ENCODE assay signal across 20 cellular contexts in the genomic region with DNA sequence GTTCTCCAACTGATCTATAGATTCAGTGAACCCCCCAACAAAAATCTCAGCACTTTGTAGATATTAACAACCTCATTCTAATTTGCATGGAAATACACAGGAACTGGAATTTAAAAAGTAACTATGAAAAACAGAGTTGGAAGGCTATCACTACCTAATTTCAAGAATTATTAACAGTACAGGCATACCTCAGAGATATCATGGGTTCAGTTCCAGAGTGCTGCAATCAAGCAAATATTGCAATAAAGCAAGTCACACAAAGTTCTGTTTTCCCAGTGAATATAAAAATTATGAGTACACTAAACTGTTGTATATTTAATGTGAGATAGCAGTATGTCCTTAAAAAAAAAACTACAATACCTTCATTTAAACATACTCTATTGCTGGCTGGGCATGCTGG.
DNase-seq lines count a peak whose midpoint lies in the region; ATAC-seq and TF ChIP-seq lines count a peak whose summit lies in the region.
"Had no signal": no experiment of that assay in that cellular context is flagged by ENCODE, and none has a peak within 500 bp of the region (broad histone marks: within the 10 kb centered on the region; RNA-seq: fewer than 3 reads in every experiment).

No MANE protein-coding gene starts in this region.

- H3K18ac ChIP-seq in H9 (ENCODE audit: insufficient read length, low read depth, low read length), result no peak overlapping the region

- no peak overlapping the region for H4K91ac ChIP-seq in H9 (ENCODE audit: insufficient read length, low read depth, low read length)

- H4K20me1 ChIP-seq in OCI-LY7 (ENCODE audit: insufficient read depth, low read length) (peaks cover 16% of the 10 kb centered on the region; the same call in 1 of the 2 replicates), H9 (ENCODE audit: control insufficient read depth, insufficient read depth, insufficient read length) (no peaks in the 10 kb centered on the region)

- no peak overlapping the region for H3K14ac ChIP-seq in H9 (ENCODE audit: insufficient read depth, low read length)

- H3K56ac ChIP-seq in H9 (ENCODE audit: insufficient read length, low read depth, low read length), result no peak overlapping the region

- H3K27ac ChIP-seq in OCI-LY7 (ENCODE audit: low read depth, low read length, poor library complexity, severe bottlenecking) (no peak overlapping the region), H9 (ENCODE audit: insufficient read length, low read depth, low read length) (no peak overlapping the region)
- H3K27ac ChIP-seq: C4-2B, SJCRH30 had no signal

- H2BK20ac ChIP-seq in H9 (ENCODE audit: low read depth, low read length, poor library complexity, severe bottlenecking), result no peak overlapping the region

- no peak overlapping the region for H3K23ac ChIP-seq in H9 (ENCODE audit: insufficient read length, low read depth, low read length)

- ATAC-seq in activated naive CD4-positive, alpha-beta T cell treated with anti-CD3 and anti-CD28 coated beads, Interleukin-2, amount 50 U/mL, for 72 hours, result no peak
- ATAC-seq in effector memory CD8-positive, alpha-beta T cell (replicated peaks), result no peak
- no peak for ATAC-seq in HG02571 (IDR thresholded peaks at IDR 0.05; ENCODE audit: unreplicated experiment)
- ATAC-seq in HG02763 (IDR thresholded peaks at IDR 0.05; ENCODE audit: unreplicated experiment), result no peak
- ATAC-seq in HG03469 (IDR thresholded peaks at IDR 0.05; ENCODE audit: unreplicated experiment), result no peak

- H2AFZ ChIP-seq in OCI-LY7 (ENCODE audit: low read length) (no peak overlapping the region), H9 (ENCODE audit: low read length) (no peak overlapping the region)

- H3K4me2 ChIP-seq in OCI-LY7 (ENCODE audit: low read length) (0 out of 2 replicates have a peak overlapping the region, but pooled peaks have one; percentile 53), H9 (ENCODE audit: insufficient read depth, insufficient read length, low read length) (no peak overlapping the region)

- H3K79me2 ChIP-seq in OCI-LY7 (ENCODE audit: insufficient read depth, low read depth, low read length) (peaks cover 47% of the 10 kb centered on the region), H9 (ENCODE audit: insufficient read depth, low read length) (peaks cover 6% of the 10 kb centered on the region; the same call in 1 of the 2 replicates)

- H3T11ph ChIP-seq in H9 (ENCODE audit: low read length), result no peak overlapping the region

- H2BK12ac ChIP-seq in H9 (ENCODE audit: insufficient read length, low read depth, low read length), result no peak overlapping the region

- CTCF ChIA-PET in activated naive CD4-positive, alpha-beta T cell treated with anti-CD3 and anti-CD28 coated beads for 36 hours (lab: Charles Lee), result no interaction called here
- CTCF ChIA-PET in OCI-LY7 (lab: Charles Lee; ENCODE audit: unreplicated experiment), result no interaction called here

- H2BK15ac ChIP-seq in H9 (ENCODE audit: low read depth, low read length), result no peak overlapping the region

- no peak overlapping the region for H2BK120ac ChIP-seq in H9 (ENCODE audit: low read depth, low read length, poor library complexity, severe bottlenecking)

- H3K9me3 ChIP-seq in OCI-LY7 (ENCODE audit: low read length) (peaks cover 17% of the 10 kb centered on the region), H9 (ENCODE audit: control insufficient read depth, low read depth, low read length) (no peaks in the 10 kb centered on the region)
- H3K9me3 ChIP-seq: SJCRH30 had no signal

- H3K79me1 ChIP-seq in H9 (ENCODE audit: insufficient read depth, low read depth, low read length, poor library complexity, severe bottlenecking), result peaks cover 4% of the 10 kb centered on the region

- no peak overlapping the region for H3K4me3 ChIP-seq in OCI-LY7 (ENCODE audit: low read depth, low read length, poor library complexity, severe bottlenecking)
- H3K4me3 ChIP-seq: SJCRH30 had no signal

- TF ChIP-seq CTCF in OCI-LY7 (conservative IDR thresholded peaks at IDR 0.05; ENCODE audit: low read length), result no peak
- no peak for TF ChIP-seq CTCF in H9 (conservative IDR thresholded peaks at IDR 0.05)

- no peaks in the 10 kb centered on the region for H3K9me2 ChIP-seq in OCI-LY7 (ENCODE audit: insufficient read depth, low read length)

- H3K27me3 Mint-ChIP-seq in activated naive CD4-positive, alpha-beta T cell treated with anti-CD3 and anti-CD28 coated beads for 36 hours (ENCODE audit: low read depth), result no peaks in the 10 kb centered on the region
- H3K27me3 Mint-ChIP-seq in effector memory CD8-positive, alpha-beta T cell, result no peaks in the 10 kb centered on the region
- no peaks in the 10 kb centered on the region for H3K27me3 Mint-ChIP-seq in H9 (ENCODE audit: low read depth)

- H3K4me1 ChIP-seq in OCI-LY7 (ENCODE audit: insufficient read depth, low read length, poor library complexity, severe bottlenecking), result peaks cover 22% of the 10 kb centered on the region
- no peaks in the 10 kb centered on the region; the same call in 1 of the 2 replicates for H3K4me1 ChIP-seq in H9 (ENCODE audit: insufficient read depth, low read length)
- H3K4me1 ChIP-seq: SJCRH30 had no signal

- no peak for DNase-seq in activated naive CD4-positive, alpha-beta T cell treated with anti-CD3 and anti-CD28 coated beads, Interleukin-2, amount 50 U/mL, for 72 hours (ENCODE audit: low spot score in 2 of 2)
- no peak for DNase-seq in activated naive CD4-positive, alpha-beta T cell treated with anti-CD3 and anti-CD28 coated beads for 36 hours
- DNase-seq in OCI-LY7 (ENCODE audit: low spot score) (no peak), H9 (no peak)
- no peak for DNase-seq in effector memory CD8-positive, alpha-beta T cell
- DNase-seq: AML-193; DMS79; NCI-H1694; NCI-H2081; NCI-H2171; NCI-H345; NCI-H524; NCI-H774; NK-92 treated with Interleukin-12 subunit alpha and Interleukin-12 subunit beta, amount 100 ng/mL, for 24 hours; OCI-M1; SJCRH30 had no signal

- no peak overlapping the region for H2AK5ac ChIP-seq in H9 (ENCODE audit: insufficient read length, low read length)

- no peaks in the 10 kb centered on the region for H3K23me2 ChIP-seq in H9 (ENCODE audit: insufficient read length, low read depth, low read length, poor library complexity, severe bottlenecking)

- H3K4me3 Mint-ChIP-seq in activated naive CD4-positive, alpha-beta T cell treated with anti-CD3 and anti-CD28 coated beads for 36 hours, result no peak overlapping the region
- no peak overlapping the region for H3K4me3 Mint-ChIP-seq in effector memory CD8-positive, alpha-beta T cell
- H3K4me3 Mint-ChIP-seq in H9, result no peak overlapping the region

- POLR2A ChIA-PET in OCI-LY7 (lab: Charles Lee), result no interaction called here

- H3K4ac ChIP-seq in H9 (ENCODE audit: low read depth, low read length), result no peak overlapping the region

- peaks cover 94% of the 10 kb centered on the region for H3K36me3 ChIP-seq in OCI-LY7 (ENCODE audit: insufficient read depth, low read length)

- no peak overlapping the region for H3K9ac ChIP-seq in H9 (ENCODE audit: extremely low read depth, insufficient read length, low read length)

- H2BK5ac ChIP-seq in H9 (ENCODE audit: insufficient read length, low read length), result no peak overlapping the region

- no TSS peak for BruUV-seq in OCI-LY7 (replicated peaks; lab: Mats Ljungman, UMichigan)

- no peaks in the 10 kb centered on the region for H3K27me3 ChIP-seq in H9 (ENCODE audit: insufficient read depth, low read length)
- H3K27me3 ChIP-seq: SJCRH30 had no signal

- no peak overlapping the region for H4K5ac ChIP-seq in H9 (ENCODE audit: insufficient read length, low read depth, low read length)

- H4K8ac ChIP-seq in H9 (replicated peaks; ENCODE audit: insufficient read length, low read depth, low read length), result no peak overlapping the region

- peaks cover 35% of the 10 kb centered on the region for H3K4me1 Mint-ChIP-seq in activated naive CD4-positive, alpha-beta T cell treated with anti-CD3 and anti-CD28 coated beads for 36 hours (ENCODE audit: low read depth)
- peaks cover 22 to 66% of the 10 kb centered on the region in 2 donors for H3K4me1 Mint-ChIP-seq in effector memory CD8-positive, alpha-beta T cell (ENCODE audit: low read depth in 2 of 2)
- peaks cover 10 to 15% of the 10 kb centered on the region in 2 experiments for H3K4me1 Mint-ChIP-seq in H9

- intact Hi-C loops in activated naive CD4-positive, alpha-beta T cell treated with anti-CD3 and anti-CD28 coated beads for 36 hours (cut with micrococcal nuclease), result no loop called here
- intact Hi-C loops in OCI-LY7 (cut with micrococcal nuclease; ENCODE audit: unreplicated experiment), result no loop called here

- peaks cover 3% of the 10 kb centered on the region in 2 donors for H3K9me3 Mint-ChIP-seq in activated naive CD4-positive, alpha-beta T cell treated with anti-CD3 and anti-CD28 coated beads, Interleukin-2, amount 50 U/mL, for 72 hours
- H3K9me3 Mint-ChIP-seq in activated naive CD4-positive, alpha-beta T cell treated with anti-CD3 and anti-CD28 coated beads for 36 hours, result peaks cover 12% of the 10 kb centered on the region
- H3K9me3 Mint-ChIP-seq in effector memory CD8-positive, alpha-beta T cell, result peaks cover 1 to 16% of the 10 kb centered on the region in 2 donors
- H3K9me3 Mint-ChIP-seq in H9, result peaks cover 17 to 19% of the 10 kb centered on the region in 2 experiments

- peaks cover 44 to 46% of the 10 kb centered on the region in 2 donors for H3K36me3 Mint-ChIP-seq in activated naive CD4-positive, alpha-beta T cell treated with anti-CD3 and anti-CD28 coated beads, Interleukin-2, amount 50 U/mL, for 72 hours
- peaks cover 52% of the 10 kb centered on the region for H3K36me3 Mint-ChIP-seq in activated naive CD4-positive, alpha-beta T cell treated with anti-CD3 and anti-CD28 coated beads for 36 hours (ENCODE audit: low read depth)
- peaks cover 23% of the 10 kb centered on the region for H3K36me3 Mint-ChIP-seq in effector memory CD8-positive, alpha-beta T cell (ENCODE audit: insufficient read depth)
- H3K36me3 Mint-ChIP-seq in H9 (ENCODE audit: insufficient read depth in 1 of 3, low read depth in 3 of 3), result peaks cover 45 to 69% (median 53%) of the 10 kb centered on the region in 3 experiments

- H3K27ac Mint-ChIP-seq in activated naive CD4-positive, alpha-beta T cell treated with anti-CD3 and anti-CD28 coated beads, Interleukin-2, amount 50 U/mL, for 72 hours, result peak overlapping the region; percentile 15 to 16
- no peak overlapping the region for H3K27ac Mint-ChIP-seq in activated naive CD4-positive, alpha-beta T cell treated with anti-CD3 and anti-CD28 coated beads for 36 hours
- peak overlapping the region; percentile 42 to 63 for H3K27ac Mint-ChIP-seq in effector memory CD8-positive, alpha-beta T cell
- no peak overlapping the region for H3K27ac Mint-ChIP-seq in H9

Comparison
In these comparisons a context has a peak if more than half of its experiments do, and no peak if none do; other contexts are left out.
1. H3K27ac Mint-ChIP-seq: peak in activated naive CD4-positive, alpha-beta T cell treated with anti-CD3 and anti-CD28 coated beads, Interleukin-2, amount 50 U/mL, for 72 hours (2 of 2) and effector memory CD8-positive, alpha-beta T cell (2 of 2); none in activated naive CD4-positive, alpha-beta T cell treated with anti-CD3 and anti-CD28 coated beads for 36 hours (single experiment) and H9 (0 of 3).